In the genomic region with DNA sequence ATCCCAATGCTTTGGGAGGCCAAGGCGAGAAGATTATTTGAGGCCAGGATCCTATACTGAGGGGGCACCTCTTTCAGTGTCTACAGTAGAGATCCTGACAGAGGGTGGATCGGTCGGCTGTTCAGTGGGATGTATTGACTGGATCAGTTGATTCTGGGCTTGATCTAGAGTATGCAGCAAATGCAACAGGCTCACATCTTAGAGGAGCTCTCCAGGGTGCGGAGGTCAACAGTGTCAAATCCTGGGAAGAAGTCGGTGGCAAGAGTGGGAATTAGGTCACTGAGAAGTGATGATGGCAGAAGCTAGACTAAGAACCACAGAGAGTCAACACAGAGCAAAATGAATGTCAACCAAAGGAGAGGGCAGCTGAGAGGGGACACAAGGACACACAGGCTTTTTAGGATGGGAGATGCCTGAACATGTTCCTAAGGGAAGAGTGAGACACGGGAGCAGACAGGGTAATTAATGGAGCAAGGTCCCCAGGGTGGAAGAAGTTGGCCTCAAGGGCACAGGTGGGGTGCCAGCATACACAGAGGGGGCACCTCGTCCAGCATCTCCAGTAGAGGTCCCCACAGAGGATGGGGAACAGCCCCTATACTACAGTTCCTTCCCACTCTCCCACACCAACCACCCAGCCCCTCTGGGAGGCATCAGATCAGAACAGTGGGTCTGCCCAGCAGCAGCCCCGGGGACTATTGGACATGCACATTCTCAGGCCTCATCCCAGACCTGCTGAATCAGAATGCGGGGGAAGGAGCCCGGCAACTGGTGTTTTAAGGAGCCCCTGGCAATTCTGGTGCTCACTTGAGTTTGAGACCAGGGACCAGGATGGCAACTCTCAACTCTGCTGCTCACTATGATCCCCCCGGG, we compare ENCODE assay signal across 11 cellular contexts. TPM values are rescaled to one million over a fixed set of nuclear protein-coding genes. Genes with fewer than 3 reads are reported as not detected.
DNase-seq lines count a peak whose midpoint lies in the region.
"Had no signal": no experiment of that assay in that cellular context is flagged by ENCODE, and none has a peak within 500 bp of the region (broad histone marks: within the 10 kb centered on the region; RNA-seq: fewer than 3 reads in every experiment).

No MANE protein-coding gene starts in this region.

- H3K4me3 Mint-ChIP-seq in activated CD4-positive, alpha-beta T cell treated with anti-CD3 and anti-CD28 coated beads, Interleukin-2, amount 10 ng/mL, durations not matched to agents 7 days and 5 days = no peak overlapping the region
- no peak overlapping the region for H3K4me3 Mint-ChIP-seq in activated T-helper 1 cell treated with anti-CD3 and anti-CD28 coated beads, Interleukin-12 subunit alpha, Interleukin-12 subunit beta, Interleukin-2, Interleukin-4 antibody, amounts not matched to agents 30 ng/mL and 10 ng/mL and 1 ng/mL, durations not matched to agents 14 hours and 24 hours and 36 hours

- H3K27me3 ChIP-seq in layer of hippocampus (ENCODE audit: control insufficient read depth, insufficient read depth, low read length) (no peaks in the 10 kb centered on the region), stomach smooth muscle (ENCODE audit: control insufficient read depth in 1 of 2, insufficient read depth in 2 of 2, low read length in 2 of 2) (no peaks in the 10 kb centered on the region)
- H3K27me3 ChIP-seq: adrenal gland had no signal

- peaks cover 60% of the 10 kb centered on the region for H3K4me1 Mint-ChIP-seq in activated CD4-positive, alpha-beta T cell treated with anti-CD3 and anti-CD28 coated beads, Interleukin-2, amount 10 ng/mL, durations not matched to agents 7 days and 5 days
- H3K4me1 Mint-ChIP-seq in activated T-helper 1 cell treated with anti-CD3 and anti-CD28 coated beads, Interleukin-12 subunit alpha, Interleukin-12 subunit beta, Interleukin-2, Interleukin-4 antibody, amounts not matched to agents 30 ng/mL and 10 ng/mL and 1 ng/mL, durations not matched to agents 14 hours and 24 hours and 36 hours (ENCODE audit: low read depth) = peaks cover 39% of the 10 kb centered on the region

- peaks cover 25 to 30% of the 10 kb centered on the region in 2 donors for H3K36me3 ChIP-seq in stomach smooth muscle (ENCODE audit: control insufficient read depth in 2 of 2, insufficient read depth in 2 of 2, low read length in 2 of 2)

- peaks cover 56% of the 10 kb centered on the region for H3K36me3 Mint-ChIP-seq in activated CD4-positive, alpha-beta T cell treated with anti-CD3 and anti-CD28 coated beads, Interleukin-2, amount 10 ng/mL, durations not matched to agents 7 days and 5 days (ENCODE audit: low read depth)
- H3K36me3 Mint-ChIP-seq in activated T-helper 1 cell treated with anti-CD3 and anti-CD28 coated beads, Interleukin-12 subunit alpha, Interleukin-12 subunit beta, Interleukin-2, Interleukin-4 antibody, amounts not matched to agents 30 ng/mL and 10 ng/mL and 1 ng/mL, durations not matched to agents 14 hours and 24 hours and 36 hours (ENCODE audit: low read depth) = peaks cover 56% of the 10 kb centered on the region

- H3K4me3 ChIP-seq in stomach smooth muscle (ENCODE audit: low read length in 2 of 2) = no peak overlapping the region
- H3K4me3 ChIP-seq: adrenal gland, K562 had no signal

- intact Hi-C loops in activated T-helper 1 cell treated with anti-CD3 and anti-CD28 coated beads, Interleukin-12 subunit alpha, Interleukin-12 subunit beta, Interleukin-2, Interleukin-4 antibody, amounts not matched to agents 30 ng/mL and 10 ng/mL and 1 ng/mL, durations not matched to agents 14 hours and 24 hours and 36 hours (cut with micrococcal nuclease) = no loop called here

- H3K27ac ChIP-seq in layer of hippocampus (ENCODE audit: low read depth, low read length) (peak overlapping the region; percentile 15), stomach smooth muscle (ENCODE audit: low read length) (peak overlapping the region; percentile 18)

- peak overlapping the region; percentile 47 for H3K27ac Mint-ChIP-seq in activated CD4-positive, alpha-beta T cell treated with anti-CD3 and anti-CD28 coated beads, Interleukin-2, amount 10 ng/mL, durations not matched to agents 7 days and 5 days
- H3K27ac Mint-ChIP-seq in activated T-helper 1 cell treated with anti-CD3 and anti-CD28 coated beads, Interleukin-12 subunit alpha, Interleukin-12 subunit beta, Interleukin-2, Interleukin-4 antibody, amounts not matched to agents 30 ng/mL and 10 ng/mL and 1 ng/mL, durations not matched to agents 14 hours and 24 hours and 36 hours = peak overlapping the region; percentile 60

- CTCF ChIA-PET in activated CD4-positive, alpha-beta T cell treated with anti-CD3 and anti-CD28 coated beads, Interleukin-2, amount 10 ng/mL, durations not matched to agents 7 days and 5 days (lab: Charles Lee) = no interaction called here

- no peak overlapping the region for H3K9ac ChIP-seq in stomach smooth muscle (ENCODE audit: low read length in 2 of 2)

- no peaks in the 10 kb centered on the region for H3K9me3 Mint-ChIP-seq in activated CD4-positive, alpha-beta T cell treated with anti-CD3 and anti-CD28 coated beads, Interleukin-2, amount 10 ng/mL, durations not matched to agents 7 days and 5 days
- no peaks in the 10 kb centered on the region for H3K9me3 Mint-ChIP-seq in activated T-helper 1 cell treated with anti-CD3 and anti-CD28 coated beads, Interleukin-12 subunit alpha, Interleukin-12 subunit beta, Interleukin-2, Interleukin-4 antibody, amounts not matched to agents 30 ng/mL and 10 ng/mL and 1 ng/mL, durations not matched to agents 14 hours and 24 hours and 36 hours

- no peaks in the 10 kb centered on the region for H3K27me3 Mint-ChIP-seq in activated CD4-positive, alpha-beta T cell treated with anti-CD3 and anti-CD28 coated beads, Interleukin-2, amount 10 ng/mL, durations not matched to agents 7 days and 5 days
- no peaks in the 10 kb centered on the region for H3K27me3 Mint-ChIP-seq in activated T-helper 1 cell treated with anti-CD3 and anti-CD28 coated beads, Interleukin-12 subunit alpha, Interleukin-12 subunit beta, Interleukin-2, Interleukin-4 antibody, amounts not matched to agents 30 ng/mL and 10 ng/mL and 1 ng/mL, durations not matched to agents 14 hours and 24 hours and 36 hours (ENCODE audit: insufficient read depth)

- POLR2A ChIA-PET in activated CD4-positive, alpha-beta T cell treated with anti-CD3 and anti-CD28 coated beads, Interleukin-2, amount 10 ng/mL, durations not matched to agents 7 days and 5 days (lab: Charles Lee) = no interaction called here

- H3K4me1 ChIP-seq in stomach smooth muscle (ENCODE audit: control insufficient read depth, insufficient read depth, low read length) = peaks cover 30% of the 10 kb centered on the region

- H3K9me3 ChIP-seq in stomach smooth muscle (ENCODE audit: control insufficient read depth in 2 of 2, low read length in 2 of 2) = no peaks in the 10 kb centered on the region
- H3K9me3 ChIP-seq: adrenal gland had no signal

- DNase-seq in activated CD4-positive, alpha-beta T cell treated with anti-CD3 and anti-CD28 coated beads, Interleukin-2, amount 10 ng/mL, durations not matched to agents 7 days and 5 days = no peak
- no peak for DNase-seq in activated CD4-positive, alpha-beta T cell treated with anti-CD3 and anti-CD28 coated beads for 48 hours
- no peak for DNase-seq in activated T-helper 1 cell treated with anti-CD3 and anti-CD28 coated beads, Interleukin-12 subunit alpha, Interleukin-12 subunit beta, Interleukin-2, Interleukin-4 antibody, amounts not matched to agents 30 ng/mL and 10 ng/mL and 1 ng/mL, durations not matched to agents 14 hours and 24 hours and 36 hours (ENCODE audit: low spot score)
- DNase-seq in middle frontal gyrus (ENCODE audit: extremely low spot score, low spot score) (no peak), HUDEP-2 (lab: John Stamatoyannopoulos, UW; ENCODE audit: unreplicated experiment in 76 of 76) (no peak), NCI-H446 treated with DMSO at 0.1 percent for 48 hours (lab: John Stamatoyannopoulos, UW) (no peak)
- DNase-seq: adrenal gland, NCI-H2107 had no signal

RNA-seq across cellular contexts. Expression of gene CYTH1, which starts 10.0 kb away (rescaled TPM):
- 100 to 1,000 TPM; 244 to 251 TPM for total RNA-seq in activated CD4-positive, alpha-beta T cell treated with anti-CD3 and anti-CD28 coated beads, Interleukin-2, amount 10 ng/mL, durations not matched to agents 7 days and 5 days
- total RNA-seq in activated T-helper 1 cell treated with anti-CD3 and anti-CD28 coated beads, Interleukin-12 subunit alpha, Interleukin-12 subunit beta, Interleukin-2, Interleukin-4 antibody, amounts not matched to agents 30 ng/mL and 10 ng/mL and 1 ng/mL, durations not matched to agents 14 hours and 24 hours and 36 hours = 147 TPM in 2 replicates

RNA-seq across cellular contexts. Expression of gene USP36, which starts 48.5 kb away (rescaled TPM):
- total RNA-seq in activated CD4-positive, alpha-beta T cell treated with anti-CD3 and anti-CD28 coated beads, Interleukin-2, amount 10 ng/mL, durations not matched to agents 7 days and 5 days = 10 to 100 TPM; 79.0 to 92.9 TPM
- total RNA-seq in activated T-helper 1 cell treated with anti-CD3 and anti-CD28 coated beads, Interleukin-12 subunit alpha, Interleukin-12 subunit beta, Interleukin-2, Interleukin-4 antibody, amounts not matched to agents 30 ng/mL and 10 ng/mL and 1 ng/mL, durations not matched to agents 14 hours and 24 hours and 36 hours = 126 and 138 TPM in 2 replicates
